ENCODE assay signal across 9 cellular contexts in genomic region chr9:114348906-114349482, GRCh38. TPM values are rescaled to one million over a fixed set of nuclear protein-coding genes. Genes with fewer than 3 reads are reported as not detected.
DNase-seq lines count a peak whose midpoint lies in the region; ATAC-seq, FAIRE-seq and TF ChIP-seq lines count a peak whose summit lies in the region.
"Had no signal": no experiment of that assay in that cellular context is flagged by ENCODE, and none has a peak within 500 bp of the region (broad histone marks: within the 10 kb centered on the region; RNA-seq: fewer than 3 reads in every experiment).

No MANE protein-coding gene starts in this region.

- dilution Hi-C loops in endothelial cell of umbilical vein (cut with MboI; ENCODE audit: extremely low pct_ligation_motif_present, low sequenced_read_pairs): no loop called here

- no TSS peak for BruUV-seq in endothelial cell of umbilical vein (replicated peaks; lab: Mats Ljungman, UMichigan)

- H3K9me3 ChIP-seq in endothelial cell of umbilical vein (replicated peaks; ENCODE audit: control insufficient read depth, insufficient read depth, low read length) (no peaks in the 10 kb centered on the region), subcutaneous abdominal adipose tissue (ENCODE audit: control insufficient read depth in 5 of 5, low read length in 5 of 5) (no peaks in the 10 kb centered on the region)

- peaks cover 8 to 36% of the 10 kb centered on the region in 2 experiments for H3K36me3 ChIP-seq in endothelial cell of umbilical vein (ENCODE audit: control insufficient read depth in 2 of 2, extremely low read depth in 1 of 2, insufficient read depth in 2 of 2, low read length in 2 of 2)
- H3K36me3 ChIP-seq in subcutaneous abdominal adipose tissue (ENCODE audit: control insufficient read depth in 5 of 5, insufficient read depth in 5 of 5, low read length in 5 of 5): peaks cover 14 to 94% (median 83%) of the 10 kb centered on the region in 5 donors

- H3K4me3 ChIP-seq in endothelial cell of umbilical vein (replicated peaks in 1 of 3; ENCODE audit: insufficient read depth in 1 of 3, low read depth in 1 of 3, low read length in 3 of 3) (no peak overlapping the region), subcutaneous abdominal adipose tissue (ENCODE audit: low read depth in 1 of 5, low read length in 5 of 5) (no peak overlapping the region)

- H3K9me1 ChIP-seq in endothelial cell of umbilical vein (replicated peaks; ENCODE audit: control insufficient read depth, extremely low read depth, insufficient read depth, low read length): no peaks in the 10 kb centered on the region

- H3K9me3 Mint-ChIP-seq in activated CD8-positive, alpha-beta T cell treated with anti-CD3 and anti-CD28 coated beads for 36 hours: no peaks in the 10 kb centered on the region
- no peaks in the 10 kb centered on the region for H3K9me3 Mint-ChIP-seq in natural killer cell treated with Interleukin-12 subunit alpha and Interleukin-12 subunit beta and Interleukin-15 and Interleukin-18, amount 100 ng/mL, for 72 hours

- CTCF ChIA-PET in activated CD8-positive, alpha-beta T cell treated with anti-CD3 and anti-CD28 coated beads for 36 hours (lab: Charles Lee): interaction anchor here (1.9 to 2.1 kb wide), 2 partner anchors 10 to 36 kb away, joined by 10 to 11 read pairs; no protein-coding TSS in a partner anchor
- CTCF ChIA-PET in endothelial cell of umbilical vein (lab: Charles Lee): interaction anchor here (0.7 to 1.1 kb wide), 3 partner anchors 52 to 266 kb away, joined by 3 read pairs; no protein-coding TSS in a partner anchor

- DNase-seq in NCI-H1105 (lab: John Stamatoyannopoulos, UW): peak; percentile 6
- no peak for DNase-seq in NCI-H1105 treated with DMSO at 0.1 percent for 48 hours (lab: John Stamatoyannopoulos, UW)
- DNase-seq in NCI-H2227 (lab: John Stamatoyannopoulos, UW; ENCODE audit: unreplicated experiment): peak; percentile 55
- DNase-seq in activated CD8-positive, alpha-beta T cell treated with anti-CD3 and anti-CD28 coated beads for 36 hours: peak; percentile 99
- peak; percentile 52 for DNase-seq in endothelial cell of umbilical vein (ENCODE audit: low read depth, low spot score)
- peak; percentile 94 for DNase-seq in natural killer cell treated with Interleukin-12 subunit alpha and Interleukin-12 subunit beta and Interleukin-15 and Interleukin-18, amount 100 ng/mL, for 72 hours (ENCODE audit: low spot score)

- intact Hi-C loops in activated CD8-positive, alpha-beta T cell treated with anti-CD3 and anti-CD28 coated beads for 36 hours (cut with micrococcal nuclease): loop anchor here (2.0 kb wide), 1 partner anchor 36 kb away; no protein-coding TSS in a partner anchor
- intact Hi-C loops in endothelial cell of umbilical vein (cut with micrococcal nuclease): no loop called here

- H3K4me3 Mint-ChIP-seq in activated CD8-positive, alpha-beta T cell treated with anti-CD3 and anti-CD28 coated beads for 36 hours: peak overlapping the region; percentile 66
- H3K4me3 Mint-ChIP-seq in natural killer cell treated with Interleukin-12 subunit alpha and Interleukin-12 subunit beta and Interleukin-15 and Interleukin-18, amount 100 ng/mL, for 72 hours: peak overlapping the region; percentile 79

- TF ChIP-seq POLR2A in endothelial cell of umbilical vein (IDR thresholded peaks at IDR 0.05; ENCODE audit: low read depth, low read length): no peak

- H3K27ac ChIP-seq in endothelial cell of umbilical vein (ENCODE audit: insufficient read depth, low read depth, low read length) (no peak overlapping the region), subcutaneous abdominal adipose tissue (ENCODE audit: low read depth, low read length) (peak overlapping the region; percentile 46)

- H3K9ac ChIP-seq in endothelial cell of umbilical vein (replicated peaks; ENCODE audit: extremely low read depth, insufficient read depth, low read length) (no peak overlapping the region), subcutaneous abdominal adipose tissue (ENCODE audit: low read length in 5 of 5) (no peak overlapping the region)

- peak; percentile 15 for FAIRE-seq in endothelial cell of umbilical vein (lab: Jason Lieb, UNC)
- FAIRE-seq: A204.1 had no signal

- no peak overlapping the region for H2AFZ ChIP-seq in endothelial cell of umbilical vein (ENCODE audit: low read depth, low read length)

- H3K4me1 Mint-ChIP-seq in activated CD8-positive, alpha-beta T cell treated with anti-CD3 and anti-CD28 coated beads for 36 hours (ENCODE audit: low read depth): peaks cover 66% of the 10 kb centered on the region
- H3K4me1 Mint-ChIP-seq in natural killer cell treated with Interleukin-12 subunit alpha and Interleukin-12 subunit beta and Interleukin-15 and Interleukin-18, amount 100 ng/mL, for 72 hours (ENCODE audit: low read depth in 2 of 2): peaks cover 36 to 44% of the 10 kb centered on the region in 2 donors

- no peaks in the 10 kb centered on the region for H3K4me1 ChIP-seq in endothelial cell of umbilical vein (ENCODE audit: control insufficient read depth, extremely low read depth, insufficient read depth, low read length)
- peaks cover 0 to 18% (median 8%) of the 10 kb centered on the region in 5 donors for H3K4me1 ChIP-seq in subcutaneous abdominal adipose tissue (ENCODE audit: control insufficient read depth in 5 of 5, insufficient read depth in 5 of 5, low read length in 5 of 5)

- no peaks in the 10 kb centered on the region for H4K20me1 ChIP-seq in endothelial cell of umbilical vein (replicated peaks; ENCODE audit: control insufficient read depth, extremely low read depth, insufficient read depth, low read length)

- peaks cover 84% of the 10 kb centered on the region for H3K36me3 Mint-ChIP-seq in activated CD8-positive, alpha-beta T cell treated with anti-CD3 and anti-CD28 coated beads for 36 hours (ENCODE audit: low read depth)
- peaks cover 37% of the 10 kb centered on the region for H3K36me3 Mint-ChIP-seq in natural killer cell treated with Interleukin-12 subunit alpha and Interleukin-12 subunit beta and Interleukin-15 and Interleukin-18, amount 100 ng/mL, for 72 hours

- POLR2A ChIA-PET in activated CD8-positive, alpha-beta T cell treated with anti-CD3 and anti-CD28 coated beads for 36 hours (lab: Charles Lee): interaction anchor here (1.2 to 18.4 kb wide), 6 partner anchors 9 to 48 kb away, joined by 3 to 277 read pairs (median 6); partner anchors contain the start of gene AKNA
- POLR2A ChIA-PET in endothelial cell of umbilical vein (lab: Charles Lee): no interaction called here

- peak overlapping the region; percentile 100 for H3K27ac Mint-ChIP-seq in activated CD8-positive, alpha-beta T cell treated with anti-CD3 and anti-CD28 coated beads for 36 hours
- peak overlapping the region; percentile 88 to 95 for H3K27ac Mint-ChIP-seq in natural killer cell treated with Interleukin-12 subunit alpha and Interleukin-12 subunit beta and Interleukin-15 and Interleukin-18, amount 100 ng/mL, for 72 hours

- no peak for TF ChIP-seq CTCF in activated CD8-positive, alpha-beta T cell treated with anti-CD3 and anti-CD28 coated beads for 36 hours (IDR thresholded peaks at IDR 0.05)
- TF ChIP-seq CTCF in endothelial cell of umbilical vein (IDR thresholded peaks at IDR 0.05; ENCODE audit: extremely low read depth in 1 of 2, insufficient read depth in 1 of 2, low read depth in 1 of 2, low read length in 2 of 2): no peak

- H3K27me3 Mint-ChIP-seq in activated CD8-positive, alpha-beta T cell treated with anti-CD3 and anti-CD28 coated beads for 36 hours: no peaks in the 10 kb centered on the region
- H3K27me3 Mint-ChIP-seq in natural killer cell treated with Interleukin-12 subunit alpha and Interleukin-12 subunit beta and Interleukin-15 and Interleukin-18, amount 100 ng/mL, for 72 hours: no peaks in the 10 kb centered on the region

- H3K4me2 ChIP-seq in endothelial cell of umbilical vein (ENCODE audit: insufficient read depth, low read length): no peak overlapping the region

- H3K79me2 ChIP-seq in endothelial cell of umbilical vein (ENCODE audit: control insufficient read depth, insufficient read depth, low read length): no peaks in the 10 kb centered on the region

- H3K27me3 ChIP-seq in endothelial cell of umbilical vein (ENCODE audit: control insufficient read depth in 2 of 2, insufficient read depth in 2 of 2, low read length in 2 of 2) (no peaks in the 10 kb centered on the region), subcutaneous abdominal adipose tissue (ENCODE audit: control insufficient read depth in 5 of 5, insufficient read depth in 4 of 5, low read length in 5 of 5) (no peaks in the 10 kb centered on the region)

- ATAC-seq in HG02852 (IDR thresholded peaks at IDR 0.05; ENCODE audit: unreplicated experiment): peak; percentile 82
- ATAC-seq in activated CD8-positive, alpha-beta T cell treated with anti-CD3 and anti-CD28 coated beads for 36 hours: peak; percentile 89
- peak; percentile 93 to 94 for ATAC-seq in natural killer cell treated with Interleukin-12 subunit alpha and Interleukin-12 subunit beta and Interleukin-15 and Interleukin-18, amount 100 ng/mL, for 72 hours

RNA-seq across cellular contexts. Expression of gene ORM2, which starts 19.3 kb away (rescaled TPM):
- total RNA-seq in activated CD8-positive, alpha-beta T cell treated with anti-CD3 and anti-CD28 coated beads for 36 hours: not detected
- total RNA-seq in endothelial cell of umbilical vein: not detected in 2 replicates
- not detected in 2 replicates for polyA plus RNA-seq in endothelial cell of umbilical vein
- not detected in 2 replicates for polyA plus RNA-seq in endothelial cell of umbilical vein (2011; cell fraction: cytosol; rRNA removed)
- polyA plus RNA-seq in endothelial cell of umbilical vein (2011; cell fraction: nucleus; rRNA removed): not detected in 2 replicates
- polyA plus RNA-seq in endothelial cell of umbilical vein (2012): not detected in 2 replicates
- 0.28 TPM in 1 of 2 replicates, not detected in the other for polyA minus RNA-seq in endothelial cell of umbilical vein
- polyA minus RNA-seq in endothelial cell of umbilical vein (2011; cell fraction: cytosol; rRNA and poly(A)+ RNA removed): not detected
- not detected in 2 replicates for polyA minus RNA-seq in endothelial cell of umbilical vein (2011; cell fraction: nucleus; rRNA and poly(A)+ RNA removed)
- not detected for total RNA-seq in natural killer cell treated with Interleukin-12 subunit alpha and Interleukin-12 subunit beta and Interleukin-15 and Interleukin-18, amount 100 ng/mL, for 72 hours

RNA-seq across cellular contexts. Expression of gene ORM1, which starts 26.1 kb away (rescaled TPM):
- not detected for total RNA-seq in activated CD8-positive, alpha-beta T cell treated with anti-CD3 and anti-CD28 coated beads for 36 hours
- not detected in 2 replicates for total RNA-seq in endothelial cell of umbilical vein
- polyA plus RNA-seq in endothelial cell of umbilical vein: not detected in 2 replicates
- polyA plus RNA-seq in endothelial cell of umbilical vein (2011; cell fraction: cytosol; rRNA removed): not detected in 2 replicates
- not detected in 2 replicates for polyA plus RNA-seq in endothelial cell of umbilical vein (2011; cell fraction: nucleus; rRNA removed)
- not detected in 2 replicates for polyA plus RNA-seq in endothelial cell of umbilical vein (2012)
- polyA minus RNA-seq in endothelial cell of umbilical vein: not detected in 2 replicates
- polyA minus RNA-seq in endothelial cell of umbilical vein (2011; cell fraction: cytosol; rRNA and poly(A)+ RNA removed): not detected
- polyA minus RNA-seq in endothelial cell of umbilical vein (2011; cell fraction: nucleus; rRNA and poly(A)+ RNA removed): not detected in 2 replicates
- total RNA-seq in natural killer cell treated with Interleukin-12 subunit alpha and Interleukin-12 subunit beta and Interleukin-15 and Interleukin-18, amount 100 ng/mL, for 72 hours: not detected

RNA-seq across cellular contexts. Expression of gene AKNA, which starts 38.8 kb away (rescaled TPM):
- 100 to 1,000 TPM; 166 to 167 TPM for total RNA-seq in activated CD8-positive, alpha-beta T cell treated with anti-CD3 and anti-CD28 coated beads for 36 hours
- total RNA-seq in endothelial cell of umbilical vein: 19.9 and 22.4 TPM in 2 replicates
- 11.3 and 13.8 TPM in 2 replicates for polyA plus RNA-seq in endothelial cell of umbilical vein
- 7.7 and 8.8 TPM in 2 replicates for polyA plus RNA-seq in endothelial cell of umbilical vein (2011; cell fraction: cytosol; rRNA removed)
- polyA plus RNA-seq in endothelial cell of umbilical vein (2011; cell fraction: nucleus; rRNA removed): 27.7 and 35.6 TPM in 2 replicates
- polyA plus RNA-seq in endothelial cell of umbilical vein (2012): 7.5 and 10.4 TPM in 2 replicates
- 16.6 and 18.5 TPM in 2 replicates for polyA minus RNA-seq in endothelial cell of umbilical vein
- 3.5 TPM for polyA minus RNA-seq in endothelial cell of umbilical vein (2011; cell fraction: cytosol; rRNA and poly(A)+ RNA removed)
- 21.4 and 36.4 TPM in 2 replicates for polyA minus RNA-seq in endothelial cell of umbilical vein (2011; cell fraction: nucleus; rRNA and poly(A)+ RNA removed)
- total RNA-seq in natural killer cell treated with Interleukin-12 subunit alpha and Interleukin-12 subunit beta and Interleukin-15 and Interleukin-18, amount 100 ng/mL, for 72 hours: 100 to 1,000 TPM; 332 to 469 TPM
